23 cellular contexts compared by ENCODE assay signal in the genomic region with DNA sequence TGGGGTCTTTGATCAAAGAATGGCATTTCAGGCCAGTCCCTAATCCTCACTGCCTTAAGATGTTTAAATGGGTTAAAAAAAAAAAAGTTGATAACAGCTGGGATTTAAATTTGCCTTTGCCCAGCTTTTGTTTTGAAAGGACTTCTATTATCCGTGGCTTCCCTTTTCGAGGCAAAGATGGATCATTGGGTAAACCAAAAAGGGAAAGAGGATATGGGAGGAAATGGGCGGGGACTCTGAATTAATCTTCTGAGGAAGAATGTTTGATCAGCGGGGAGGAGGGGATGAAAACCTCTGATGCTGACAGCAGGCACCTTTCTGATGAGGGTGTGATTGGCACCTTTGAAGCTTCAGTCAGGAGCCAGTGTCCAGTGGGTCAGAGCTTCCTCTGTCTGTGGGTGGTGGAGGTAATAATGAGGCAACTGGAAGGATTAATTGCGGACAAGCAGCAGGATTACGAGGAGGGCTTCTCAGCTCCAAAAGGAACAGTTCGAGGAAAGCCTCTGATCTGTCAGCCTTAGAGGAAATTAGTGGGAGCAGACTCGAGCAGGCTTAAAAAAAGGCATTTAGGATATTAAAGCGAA.
DNase-seq lines count a peak whose midpoint lies in the region; TF ChIP-seq lines count a peak whose summit lies in the region.
"Had no signal": no experiment of that assay in that cellular context is flagged by ENCODE, and none has a peak within 500 bp of the region (broad histone marks: within the 10 kb centered on the region; RNA-seq: fewer than 3 reads in every experiment).

No MANE protein-coding gene starts in this region.

- H4K20me1 ChIP-seq in BLaER1 treated with 17β-estradiol and CSF1 and Interleukin-3, amounts not matched to agents 10 nM and 100 nM = no peaks in the 10 kb centered on the region

- peak overlapping the region; percentile 33 for H3K18ac ChIP-seq in trophoblast cell (ENCODE audit: low read length)

- no peak overlapping the region for H2BK5ac ChIP-seq in trophoblast cell (ENCODE audit: low read depth, low read length, poor library complexity)

- peak overlapping the region; percentile 10 for H4K91ac ChIP-seq in trophoblast cell (ENCODE audit: low read depth, low read length)

- no peaks in the 10 kb centered on the region for H3K9me3 Mint-ChIP-seq in MCF 10A (ENCODE audit: unreplicated experiment)
- H3K9me3 Mint-ChIP-seq: CD4-positive, alpha-beta T cell; stimulated activated naive B cell treated with anti-CD40 and anti-IgM and Interleukin-4, amounts not matched to agents 10 μg/mL and 1 μg/mL and 100 μg/mL, for 72 hours had no signal

- intact Hi-C loops in MCF 10A (cut with micrococcal nuclease) = loop anchor here (10.0 kb wide), 1 partner anchor 676 kb away; no protein-coding TSS in a partner anchor

- H3K9ac ChIP-seq in BLaER1 treated with 17β-estradiol and CSF1 and Interleukin-3, amounts not matched to agents 10 nM and 100 nM = no peak overlapping the region
- H3K9ac ChIP-seq in trophoblast cell (ENCODE audit: low read length) = no peak overlapping the region

- H2BK120ac ChIP-seq in trophoblast cell (ENCODE audit: insufficient read depth, low read length, poor library complexity) = peak overlapping the region; percentile 39

- BruUV-seq in MCF 10A (replicated peaks; lab: Mats Ljungman, UMichigan) = no TSS peak

- DNase-seq in NCI-H82 treated with DMSO at 0.1 percent for 48 hours (lab: John Stamatoyannopoulos, UW; ENCODE audit: unreplicated experiment) = peak; percentile 50
- DNase-seq in coronary artery (ENCODE audit: low spot score) = no peak
- no peak for DNase-seq in trophoblast cell
- DNase-seq in activated CD8-positive, alpha-beta memory T cell treated with anti-CD3 and anti-CD28 coated beads for 24 hours = no peak
- no peak for DNase-seq in pons (ENCODE audit: low spot score)
- DNase-seq in activated gamma-delta T cell (lab: John Stamatoyannopoulos, UW) = no peak
- no peak for DNase-seq in MCF 10A (ENCODE audit: unreplicated experiment)
- DNase-seq: activated CD4-positive, alpha-beta T cell treated with anti-CD3 and anti-CD28 coated beads for 48 hours; activated CD8-positive, alpha-beta memory T cell treated with anti-CD3 and anti-CD28 coated beads, Interleukin-2, amount 50 U/mL, for 4 hours; activated effector memory CD4-positive, alpha-beta T cell treated with Interleukin-2 at 50 U/mL for 16 hours; amniotic stem cell; CD4-positive, alpha-beta T cell; cerebellar nuclear complex; kidney; NCI-H526 treated with DMSO at 0.1 percent for 48 hours; stimulated activated naive B cell treated with anti-CD40 and anti-IgM and Interleukin-4, amounts not matched to agents 10 μg/mL and 1 μg/mL and 100 μg/mL, for 72 hours; T1000; thyroid gland had no signal

- peak overlapping the region in 7 of 11 experiments; percentile 6 to 76 (median 51); a peak in 10 of 22 replicates for H3K4me2 ChIP-seq in BLaER1 treated with 17β-estradiol and CSF1 and Interleukin-3, amounts not matched to agents 10 nM and 100 nM
- H3K4me2 ChIP-seq in trophoblast cell (ENCODE audit: low read length) = no peak overlapping the region
- H3K4me2 ChIP-seq: hepatocyte had no signal

- no peaks in the 10 kb centered on the region for H3K27me3 ChIP-seq in BLaER1 treated with 17β-estradiol and CSF1 and Interleukin-3, amounts not matched to agents 10 nM and 100 nM
- H3K27me3 ChIP-seq in trophoblast cell (ENCODE audit: insufficient read depth, low read length) = no peaks in the 10 kb centered on the region
- H3K27me3 ChIP-seq: hepatocyte, right atrium auricular region, thyroid gland had no signal

- WGBS in trophoblast cell (ENCODE audit: extremely low coverage, insufficient coverage, insufficient read length) = 100% methylated on average over 1 of the region's 9 CpGs

- H4K12ac ChIP-seq in trophoblast cell (ENCODE audit: low read depth, low read length) = no peak overlapping the region

- peak overlapping the region; percentile 19 for H2BK12ac ChIP-seq in trophoblast cell (ENCODE audit: low read length)

- H3K36me3 Mint-ChIP-seq in MCF 10A (ENCODE audit: insufficient read depth, unreplicated experiment) = no peaks in the 10 kb centered on the region
- H3K36me3 Mint-ChIP-seq: stimulated activated naive B cell treated with anti-CD40 and anti-IgM and Interleukin-4, amounts not matched to agents 10 μg/mL and 1 μg/mL and 100 μg/mL, for 72 hours had no signal

- no peak overlapping the region for H3K23ac ChIP-seq in trophoblast cell (ENCODE audit: low read length)

- no peak overlapping the region for H2AK5ac ChIP-seq in trophoblast cell (ENCODE audit: low read length)

- no peaks in the 10 kb centered on the region for H3K9me3 ChIP-seq in BLaER1 treated with 17β-estradiol and CSF1 and Interleukin-3, amounts not matched to agents 10 nM and 100 nM (replicated peaks in 1 of 11)
- H3K9me3 ChIP-seq in trophoblast cell (ENCODE audit: insufficient read depth, low read depth, low read length) = no peaks in the 10 kb centered on the region
- H3K9me3 ChIP-seq: right atrium auricular region, thyroid gland had no signal

- H3K27ac ChIP-seq in BLaER1 treated with 17β-estradiol and CSF1 and Interleukin-3, amounts not matched to agents 10 nM and 100 nM = no peak overlapping the region; a peak in 2 of 22 replicates
- peak overlapping the region; percentile 52 to 72 for H3K27ac ChIP-seq in coronary artery
- no peak overlapping the region for H3K27ac ChIP-seq in trophoblast cell (ENCODE audit: low read depth, low read length)
- H3K27ac ChIP-seq: HL-60, SK-N-MC, thyroid gland had no signal

- no peaks in the 10 kb centered on the region for H3K4me1 Mint-ChIP-seq in MCF 10A (ENCODE audit: insufficient read depth, unreplicated experiment)
- H3K4me1 Mint-ChIP-seq: stimulated activated naive B cell treated with anti-CD40 and anti-IgM and Interleukin-4, amounts not matched to agents 10 μg/mL and 1 μg/mL and 100 μg/mL, for 72 hours had no signal

- no peak overlapping the region for H3K14ac ChIP-seq in trophoblast cell (ENCODE audit: low read length)

- H3K27ac Mint-ChIP-seq in MCF 10A (ENCODE audit: low read depth, unreplicated experiment) = no peak overlapping the region
- H3K27ac Mint-ChIP-seq: CD4-positive, alpha-beta T cell; stimulated activated naive B cell treated with anti-CD40 and anti-IgM and Interleukin-4, amounts not matched to agents 10 μg/mL and 1 μg/mL and 100 μg/mL, for 72 hours had no signal

- H3K4ac ChIP-seq in trophoblast cell (ENCODE audit: low read depth, low read length) = peak overlapping the region; percentile 12

- H3K4me1 ChIP-seq in BLaER1 treated with 17β-estradiol and CSF1 and Interleukin-3, amounts not matched to agents 10 nM and 100 nM = peaks cover 0 to 65% (median 11%) of the 10 kb centered on the region in 10 experiments; a peak in 12 of 20 replicates
- H3K4me1 ChIP-seq in trophoblast cell (ENCODE audit: control insufficient read depth in 1 of 2, insufficient read depth in 2 of 2, low read length in 2 of 2) = peaks cover 0 to 3% of the 10 kb centered on the region in 2 experiments

- peaks cover 3% of the 10 kb centered on the region for H3K79me1 ChIP-seq in trophoblast cell (ENCODE audit: low read length)

- POLR2A ChIA-PET in MCF 10A (lab: Yijun Ruan, JAX) = interaction anchor here (0.8 kb wide), 1 partner anchor 676 kb away, joined by 9 read pairs; no protein-coding TSS in a partner anchor

- CTCF ChIA-PET in MCF 10A (lab: Yijun Ruan, JAX) = interaction anchor here (0.6 to 1.6 kb wide), 2 partner anchors 44 to 273 kb away, joined by 3 to 5 read pairs; no protein-coding TSS in a partner anchor

- no peak overlapping the region for H3K4me3 Mint-ChIP-seq in MCF 10A (ENCODE audit: unreplicated experiment)
- H3K4me3 Mint-ChIP-seq: CD4-positive, alpha-beta T cell; stimulated activated naive B cell treated with anti-CD40 and anti-IgM and Interleukin-4, amounts not matched to agents 10 μg/mL and 1 μg/mL and 100 μg/mL, for 72 hours had no signal

- no peak overlapping the region for H3K4me3 ChIP-seq in BLaER1 treated with 17β-estradiol and CSF1 and Interleukin-3, amounts not matched to agents 10 nM and 100 nM
- H3K4me3 ChIP-seq in coronary artery = no peak overlapping the region
- no peak overlapping the region for H3K4me3 ChIP-seq in trophoblast cell (ENCODE audit: low read depth, low read length)
- H3K4me3 ChIP-seq: hepatocyte, right atrium auricular region, SK-N-MC, thyroid gland had no signal

- no peak for TF ChIP-seq CTCF in coronary artery (IDR thresholded peaks at IDR 0.05)
- TF ChIP-seq CTCF in MCF 10A (IDR thresholded peaks at IDR 0.05; ENCODE audit: unreplicated experiment) = no peak

- no peaks in the 10 kb centered on the region for H3K79me2 ChIP-seq in trophoblast cell (ENCODE audit: control insufficient read depth, insufficient read depth, low read length, poor library complexity)
- H3K79me2 ChIP-seq: hepatocyte had no signal

- H3K27me3 Mint-ChIP-seq in MCF 10A (ENCODE audit: insufficient read depth, unreplicated experiment) = no peaks in the 10 kb centered on the region

- peak overlapping the region; percentile 9 for H4K8ac ChIP-seq in trophoblast cell (ENCODE audit: low read depth, low read length)

- no peak overlapping the region for H2AFZ ChIP-seq in trophoblast cell (ENCODE audit: insufficient read depth, low read length, poor library complexity)
- H2AFZ ChIP-seq: hepatocyte had no signal

- H3K36me3 ChIP-seq in BLaER1 treated with 17β-estradiol and CSF1 and Interleukin-3, amounts not matched to agents 10 nM and 100 nM = no peaks in the 10 kb centered on the region
- no peaks in the 10 kb centered on the region for H3K36me3 ChIP-seq in trophoblast cell (ENCODE audit: control insufficient read depth in 1 of 2, insufficient read depth in 2 of 2, low read length in 2 of 2)
- H3K36me3 ChIP-seq: right atrium auricular region, thyroid gland had no signal

Comparison
In these comparisons a context has a peak if more than half of its experiments do, and no peak if none do; other contexts are left out.
1. H3K27ac ChIP-seq: peak in coronary artery (2 of 2); none in BLaER1 treated with 17β-estradiol and CSF1 and Interleukin-3, amounts not matched to agents 10 nM and 100 nM (0 of 11) and trophoblast cell (single experiment).